Comparison of ENCODE assay signal across 19 cellular contexts in genomic region chr4:4457803-4458550, GRCh38.
A peak's percentile ranks its signal among the peaks of the same experiment; 100 is the strongest.
DNase-seq lines count a peak whose midpoint lies in the region; ATAC-seq lines count a peak whose summit lies in the region.
"Had no signal": no experiment of that assay in that cellular context is flagged by ENCODE, and none has a peak within 500 bp of the region (broad histone marks: within the 10 kb centered on the region; RNA-seq: fewer than 3 reads in every experiment).

No MANE protein-coding gene starts in this region.

- no peaks in the 10 kb centered on the region for H3K9me3 ChIP-seq in iPS-18a (ENCODE audit: control insufficient read depth, low read depth, low read length)
- H3K9me3 ChIP-seq: thoracic aorta had no signal

- DNase-seq in A172 (ENCODE audit: low spot score) = peak; percentile 46
- peak; percentile 49 for DNase-seq in HK-2 (ENCODE audit: unreplicated experiment)
- DNase-seq in amniotic epithelial cell (ENCODE audit: low read depth) = peak; percentile 65
- no peak for DNase-seq in amygdala (lab: John Stamatoyannopoulos, UW)
- no peak for DNase-seq in NCI-H1105 treated with DMSO at 0.1 percent for 48 hours (lab: John Stamatoyannopoulos, UW)
- no peak for DNase-seq in UCSD-AML1 (lab: John Stamatoyannopoulos, UW; ENCODE audit: unreplicated experiment)
- DNase-seq: activated CD4-positive, alpha-beta T cell treated with anti-CD3 and anti-CD28 coated beads, Interleukin-2, amount 50 U/mL, for 48 hours; activated gamma-delta T cell treated with Interleukin-2 at 50 U/mL for 16 hours; central memory CD4-positive, alpha-beta T cell; DMS153; KG1; NCI-H1930; Right ventricle myocardium superior; T1000 had no signal

- peaks cover 14% of the 10 kb centered on the region for H3K36me3 ChIP-seq in iPS-18a (ENCODE audit: control insufficient read depth, low read depth, low read length)

- peak overlapping the region; percentile 20 for H3K9ac ChIP-seq in iPS-18a (ENCODE audit: low read length)

- H3K27ac ChIP-seq in iPS-18a (ENCODE audit: low read length) = no peak overlapping the region
- H3K27ac ChIP-seq: hepatocyte, thoracic aorta had no signal

- ATAC-seq in GM19467 (IDR thresholded peaks at IDR 0.05; ENCODE audit: unreplicated experiment) = no peak
- ATAC-seq: GM12878 had no signal

- H3K27me3 ChIP-seq in iPS-18a (ENCODE audit: control insufficient read depth, insufficient read depth, low read length) = no peaks in the 10 kb centered on the region
- H3K27me3 ChIP-seq: hepatocyte had no signal

- H3K4me1 ChIP-seq in iPS-18a (ENCODE audit: control insufficient read depth, low read depth, low read length) = peaks cover 28% of the 10 kb centered on the region

- H3K4me3 ChIP-seq in iPS-18a (ENCODE audit: low read length) = no peak overlapping the region
- H3K4me3 ChIP-seq: GM12878, hepatocyte, thoracic aorta had no signal

Comparison
In these comparisons a context has a peak if more than half of its experiments do, and no peak if none do; other contexts are left out.
1. DNase-seq: peak in A172 (single experiment), HK-2 (single experiment) and amniotic epithelial cell (single experiment); none in amygdala (0 of 56), NCI-H1105 treated with DMSO at 0.1 percent for 48 hours (single experiment) and UCSD-AML1 (single experiment).